Comparison of ENCODE assay signal across 19 cellular contexts in genomic region chr11:17609536-17610401, GRCh38.
"Had no signal": no experiment of that assay in that cellular context is flagged by ENCODE, and none has a peak within 500 bp of the region (broad histone marks: within the 10 kb centered on the region; RNA-seq: fewer than 3 reads in every experiment).

No MANE protein-coding gene starts in this region.

- H3K27ac ChIP-seq: breast epithelium, gastroesophageal sphincter, heart left ventricle, neutrophil, SK-N-MC, thyroid gland had no signal

- H3K36me3 ChIP-seq: breast epithelium, gastroesophageal sphincter, heart left ventricle, neutrophil, thyroid gland had no signal

- DNase-seq: activated CD4-positive, alpha-beta T cell treated with anti-CD3 and anti-CD28 coated beads, Interleukin-2, amount 50 U/mL, for 1 hour; activated CD4-positive, CD25-positive, alpha-beta regulatory T cell; cortex of kidney; effector CD4-positive, alpha-beta T cell; immature natural killer cell; natural killer cell; stimulated activated CD4-positive, alpha-beta T cell treated with anti-CD3 and anti-CD28 coated beads, Interleukin-1b, Interleukin-23, amount 100 ng/mL, for 48 hours; stimulated activated naive CD4-positive, alpha-beta T cell treated with Interleukin-2 at 50 U/mL for 16 hours; T1000; thyroid gland had no signal

- H3K4me3 ChIP-seq: breast epithelium, gastroesophageal sphincter, heart left ventricle, SK-N-MC, thyroid gland had no signal

- H3K27me3 ChIP-seq: breast epithelium, thyroid gland had no signal

- H3K9me3 Mint-ChIP-seq: activated naive CD4-positive, alpha-beta T cell treated with anti-CD3 and anti-CD28 coated beads, Interleukin-2, amount 50 U/mL, for 24 hours; activated T-cell treated with anti-CD3 and anti-CD28 coated beads, Interleukin-2, amount 50 U/mL, for 24 hours; activated T-helper 2 cell treated with anti-CD3 and anti-CD28 coated beads, Interferon-gamma antibody, Interleukin-2, Interleukin-4, amounts not matched to agents 10 μg/mL and 5 μg/mL and 100 μg/mL, durations not matched to agents 14 hours and 24 hours and 36 hours; immature natural killer cell; natural killer cell; T-cell had no signal

- H3K4me1 Mint-ChIP-seq: activated naive CD4-positive, alpha-beta T cell treated with anti-CD3 and anti-CD28 coated beads, Interleukin-2, amount 50 U/mL, for 24 hours; immature natural killer cell; natural killer cell; T-cell had no signal

- H3K9me3 ChIP-seq: breast epithelium, gastroesophageal sphincter, heart left ventricle, neutrophil, thyroid gland had no signal

- ATAC-seq: gastroesophageal sphincter, heart left ventricle, natural killer cell had no signal

- H3K36me3 Mint-ChIP-seq: activated naive CD4-positive, alpha-beta T cell treated with anti-CD3 and anti-CD28 coated beads, Interleukin-2, amount 50 U/mL, for 24 hours; immature natural killer cell; natural killer cell; T-cell had no signal

- H3K4me1 ChIP-seq: breast epithelium, gastroesophageal sphincter, thyroid gland had no signal

- H3K4me3 Mint-ChIP-seq: activated naive CD4-positive, alpha-beta T cell treated with anti-CD3 and anti-CD28 coated beads, Interleukin-2, amount 50 U/mL, for 24 hours; activated T-cell treated with anti-CD3 and anti-CD28 coated beads, Interleukin-2, amount 50 U/mL, for 24 hours; immature natural killer cell; natural killer cell; T-cell had no signal

- H3K27ac Mint-ChIP-seq: activated naive CD4-positive, alpha-beta T cell treated with anti-CD3 and anti-CD28 coated beads, Interleukin-2, amount 50 U/mL, for 24 hours; activated T-cell treated with anti-CD3 and anti-CD28 coated beads, Interleukin-2, amount 50 U/mL, for 24 hours; activated T-helper 2 cell treated with anti-CD3 and anti-CD28 coated beads, Interferon-gamma antibody, Interleukin-2, Interleukin-4, amounts not matched to agents 10 μg/mL and 5 μg/mL and 100 μg/mL, durations not matched to agents 14 hours and 24 hours and 36 hours; immature natural killer cell; natural killer cell; T-cell had no signal
